Comparison of ENCODE assay signal across 15 cellular contexts in genomic region chr2:200498316-200498715, GRCh38. TPM values are rescaled to one million over a fixed set of nuclear protein-coding genes. Genes with fewer than 3 reads are reported as not detected.
DNase-seq lines count a peak whose midpoint lies in the region; TF ChIP-seq lines count a peak whose summit lies in the region.
"Had no signal": no experiment of that assay in that cellular context is flagged by ENCODE, and none has a peak within 500 bp of the region (broad histone marks: within the 10 kb centered on the region; RNA-seq: fewer than 3 reads in every experiment).

No MANE protein-coding gene starts in this region.

- no peaks in the 10 kb centered on the region for H4K20me1 ChIP-seq in smooth muscle cell (ENCODE audit: low read depth)
- H4K20me1 ChIP-seq: BLaER1 treated with 17β-estradiol and CSF1 and Interleukin-3, amounts not matched to agents 10 nM and 100 nM had no signal

- no peaks in the 10 kb centered on the region for H3K27me3 Mint-ChIP-seq in CD8-positive, alpha-beta memory T cell
- H3K27me3 Mint-ChIP-seq: B cell had no signal

- no peaks in the 10 kb centered on the region for H3K4me1 ChIP-seq in esophagus muscularis mucosa
- no peaks in the 10 kb centered on the region for H3K4me1 ChIP-seq in smooth muscle cell (ENCODE audit: low read depth)
- no peaks in the 10 kb centered on the region for H3K4me1 ChIP-seq in CD8-positive, alpha-beta memory T cell (ENCODE audit: insufficient read depth, low read length)
- no peaks in the 10 kb centered on the region for H3K4me1 ChIP-seq in suprapubic skin
- H3K4me1 ChIP-seq: BLaER1 treated with 17β-estradiol and CSF1 and Interleukin-3, amounts not matched to agents 10 nM and 100 nM had no signal

- intact Hi-C loops in esophagus muscularis mucosa (cut with DNase I): no loop called here

- H3K36me3 ChIP-seq in esophagus muscularis mucosa: peaks cover 9 to 58% (median 41%) of the 10 kb centered on the region in 4 donors
- H3K36me3 ChIP-seq in smooth muscle cell (ENCODE audit: low read depth): peaks cover 3% of the 10 kb centered on the region
- peaks cover 18% of the 10 kb centered on the region for H3K36me3 ChIP-seq in CD8-positive, alpha-beta memory T cell (ENCODE audit: insufficient read depth, low read length)
- peaks cover 49% of the 10 kb centered on the region for H3K36me3 ChIP-seq in suprapubic skin

- CTCF ChIA-PET in CD8-positive, alpha-beta memory T cell (lab: Charles Lee): no interaction called here

- no peaks in the 10 kb centered on the region for H3F3A ChIP-seq in smooth muscle cell (ENCODE audit: low read depth)

- H3K27me3 ChIP-seq in esophagus muscularis mucosa: no peaks in the 10 kb centered on the region
- H3K27me3 ChIP-seq in smooth muscle cell (ENCODE audit: low read depth): no peaks in the 10 kb centered on the region
- no peaks in the 10 kb centered on the region for H3K27me3 ChIP-seq in CD8-positive, alpha-beta memory T cell (ENCODE audit: insufficient read depth, low read length, poor library complexity, severe bottlenecking)
- H3K27me3 ChIP-seq in suprapubic skin: no peaks in the 10 kb centered on the region
- H3K27me3 ChIP-seq: BLaER1 treated with 17β-estradiol and CSF1 and Interleukin-3, amounts not matched to agents 10 nM and 100 nM had no signal

- no peak for TF ChIP-seq EP300 in esophagus muscularis mucosa (IDR thresholded peaks at IDR 0.05)
- no peak for TF ChIP-seq EP300 in suprapubic skin (IDR thresholded peaks at IDR 0.05)

- WGBS in esophagus muscularis mucosa: 93% methylated on average over 1 of the region's 1 CpG
- 65% methylated on average over 1 of the region's 1 CpG for WGBS in smooth muscle cell (ENCODE audit: low lambda C conversion rate)
- 89% methylated on average over 1 of the region's 1 CpG for WGBS in suprapubic skin

- no peak overlapping the region for H3K4me2 ChIP-seq in smooth muscle cell
- H3K4me2 ChIP-seq: BLaER1 treated with 17β-estradiol and CSF1 and Interleukin-3, amounts not matched to agents 10 nM and 100 nM; KMS-11 had no signal

- DNase-seq in AG08395 (ENCODE audit: low spot score): peak; percentile 19
- peak; percentile 35 for DNase-seq in D341Med (ENCODE audit: low spot score)
- DNase-seq in esophagus muscularis mucosa (ENCODE audit: extremely low spot score): peak; percentile 45
- no peak for DNase-seq in smooth muscle cell (lab: John Stamatoyannopoulos, UW; ENCODE audit: unreplicated experiment)
- no peak for DNase-seq in CD8-positive, alpha-beta memory T cell
- DNase-seq in SKM-1 (lab: John Stamatoyannopoulos, UW; ENCODE audit: unreplicated experiment): no peak
- no peak for DNase-seq in suprapubic skin (ENCODE audit: low spot score in 2 of 2)
- DNase-seq: ACHN; CD8-positive, alpha-beta T cell; COR-L47; HCEC 1CT had no signal

- no peak overlapping the region for H3K9ac ChIP-seq in smooth muscle cell (ENCODE audit: low read depth)
- H3K9ac ChIP-seq: BLaER1 treated with 17β-estradiol and CSF1 and Interleukin-3, amounts not matched to agents 10 nM and 100 nM; KMS-11 had no signal

- POLR2A ChIA-PET in CD8-positive, alpha-beta memory T cell (lab: Charles Lee): no interaction called here

- H3K9me3 ChIP-seq in esophagus muscularis mucosa (no peaks in the 10 kb centered on the region), smooth muscle cell (replicated peaks; ENCODE audit: low read depth) (no peaks in the 10 kb centered on the region), suprapubic skin (no peaks in the 10 kb centered on the region)
- H3K9me3 ChIP-seq in CD8-positive, alpha-beta memory T cell (ENCODE audit: low read length): no peaks in the 10 kb centered on the region

- no peak overlapping the region for H3K4me3 Mint-ChIP-seq in CD8-positive, alpha-beta memory T cell
- H3K4me3 Mint-ChIP-seq: B cell; CD8-positive, alpha-beta T cell had no signal

- TF ChIP-seq POLR2A in esophagus muscularis mucosa (IDR thresholded peaks at IDR 0.05; ENCODE audit: low read depth) (no peak), suprapubic skin (IDR thresholded peaks at IDR 0.05) (no peak)

- H3K9me3 Mint-ChIP-seq in CD8-positive, alpha-beta memory T cell: no peaks in the 10 kb centered on the region
- H3K9me3 Mint-ChIP-seq: CD8-positive, alpha-beta T cell had no signal

- H3K27ac ChIP-seq in esophagus muscularis mucosa (replicated peaks in 1 of 4) (no peak overlapping the region), smooth muscle cell (ENCODE audit: low read depth) (peak overlapping the region; percentile 43), suprapubic skin (no peak overlapping the region)
- H3K27ac ChIP-seq in CD8-positive, alpha-beta memory T cell (ENCODE audit: low read depth, low read length): no peak overlapping the region
- H3K27ac ChIP-seq: BLaER1 treated with 17β-estradiol and CSF1 and Interleukin-3, amounts not matched to agents 10 nM and 100 nM; HL-60; KMS-11 had no signal

- peaks cover 4 to 11% (median 9%) of the 10 kb centered on the region in 3 donors for H3K4me1 Mint-ChIP-seq in CD8-positive, alpha-beta memory T cell

- no peak for TF ChIP-seq CTCF in esophagus muscularis mucosa (IDR thresholded peaks at IDR 0.05)
- no peak for TF ChIP-seq CTCF in smooth muscle cell (IDR thresholded peaks at IDR 0.05; ENCODE audit: borderline replicate concordance, insufficient read depth, poor library complexity, severe bottlenecking)
- no peak for TF ChIP-seq CTCF in suprapubic skin (IDR thresholded peaks at IDR 0.05)

- peak overlapping the region in 1 of 8 donors; percentile 72 for H3K27ac Mint-ChIP-seq in CD8-positive, alpha-beta memory T cell
- H3K27ac Mint-ChIP-seq: B cell had no signal

- no peak overlapping the region for H3K4me3 ChIP-seq in esophagus muscularis mucosa
- H3K4me3 ChIP-seq in smooth muscle cell: no peak overlapping the region
- no peak overlapping the region for H3K4me3 ChIP-seq in CD8-positive, alpha-beta memory T cell (ENCODE audit: low read length)
- H3K4me3 ChIP-seq in suprapubic skin: no peak overlapping the region
- H3K4me3 ChIP-seq: BLaER1 treated with 17β-estradiol and CSF1 and Interleukin-3, amounts not matched to agents 10 nM and 100 nM had no signal

- peaks cover 9 to 63% (median 19%) of the 10 kb centered on the region in 3 donors for H3K36me3 Mint-ChIP-seq in CD8-positive, alpha-beta memory T cell

- H3K79me2 ChIP-seq in smooth muscle cell (ENCODE audit: low read depth): no peaks in the 10 kb centered on the region

- no peak overlapping the region for H2AFZ ChIP-seq in smooth muscle cell (ENCODE audit: low read depth)

RNA-seq across cellular contexts. Expression of gene KCTD18, which starts 11.6 kb away (rescaled TPM):
- total RNA-seq in esophagus muscularis mucosa: 10 to 100 TPM; 23.2 to 31.0 (median 26.4) TPM
- 10.9 and 22.5 TPM in 2 replicates for total RNA-seq in smooth muscle cell
- 10.1 and 10.3 TPM in 2 replicates for polyA plus RNA-seq in smooth muscle cell
- 10 to 100 TPM; 14.5 to 15.3 TPM for total RNA-seq in CD8-positive, alpha-beta memory T cell
- polyA plus RNA-seq in CD8-positive, alpha-beta memory T cell: 14.7 TPM
- 10 to 100 TPM; 14.0 to 22.8 (median 21.2) TPM for total RNA-seq in suprapubic skin

RNA-seq across cellular contexts. Expression of gene SGO2, which starts 27.7 kb away (rescaled TPM):
- total RNA-seq in esophagus muscularis mucosa (1 to 10 TPM in 3 of 4 donors, under 1 TPM in 1; 0.71 to 2.5 (median 1.9) TPM), smooth muscle cell (7.5 and 9.6 TPM in 2 replicates), suprapubic skin (1 to 10 TPM; 2.0 to 3.5 (median 2.8) TPM)
- 7.1 and 8.7 TPM in 2 replicates for polyA plus RNA-seq in smooth muscle cell
- 10 to 100 TPM; 18.6 to 19.9 TPM for total RNA-seq in CD8-positive, alpha-beta memory T cell
- 3.5 TPM for polyA plus RNA-seq in CD8-positive, alpha-beta memory T cell

Comparison
In these comparisons a context has a peak if more than half of its experiments do, and no peak if none do; other contexts are left out.
1. DNase-seq: peak in AG08395 (single experiment), D341Med (single experiment) and esophagus muscularis mucosa (single experiment); none in smooth muscle cell (single experiment), CD8-positive, alpha-beta memory T cell (0 of 5), SKM-1 (single experiment) and suprapubic skin (0 of 2).